In the genomic region with DNA sequence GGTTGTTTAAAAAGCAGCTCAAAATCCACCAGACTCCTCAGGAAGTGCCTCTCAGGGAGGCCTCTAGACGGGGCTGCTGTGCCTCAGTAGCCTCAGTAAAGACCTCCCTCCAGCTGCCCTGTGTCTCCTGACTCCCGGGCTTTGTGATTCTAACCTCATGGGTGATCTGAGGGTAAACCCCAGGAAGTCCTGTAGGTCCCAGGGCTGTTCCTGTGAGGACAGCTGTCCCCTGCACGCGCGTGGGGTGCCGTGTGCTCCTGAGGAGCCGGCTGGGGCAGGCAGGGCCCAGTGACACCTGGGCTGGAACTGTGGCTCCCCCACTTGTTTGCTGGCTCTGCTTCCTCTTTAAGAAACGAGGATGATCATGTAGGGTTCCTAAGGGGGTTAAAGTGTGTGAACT, we compare ENCODE assay signal across 7 cellular contexts.
DNase-seq lines count a peak whose midpoint lies in the region; ATAC-seq and TF ChIP-seq lines count a peak whose summit lies in the region.
"Not testable (repeated sequence)": the region's sequence is repeated elsewhere in the genome, so short reads cannot be mapped to it uniquely, and the experiment has no call there.

No MANE protein-coding gene starts in this region.

- peaks cover 14% of the 10 kb centered on the region; the same call in 1 of the 2 replicates for H3K4me1 ChIP-seq in MM.1S (ENCODE audit: low read length)
- H3K4me1 ChIP-seq in trophoblast cell (ENCODE audit: control insufficient read depth in 1 of 2, insufficient read depth in 2 of 2, low read length in 2 of 2) = not testable (repeated sequence)

- not testable (repeated sequence) for H2BK120ac ChIP-seq in trophoblast cell (ENCODE audit: insufficient read depth, low read length, poor library complexity)

- ATAC-seq in activated B cell treated with CpG ODN at 0.5 μM for 24 hours (ENCODE audit: low read depth) = peak; percentile 42

- peak overlapping the region; percentile 24 for H3K27ac Mint-ChIP-seq in activated B cell treated with CpG ODN at 0.5 μM for 24 hours
- H3K27ac Mint-ChIP-seq in activated naive CD4-positive, alpha-beta T cell treated with anti-CD3 and anti-CD28 coated beads, Interleukin-2, amount 50 U/mL, for 24 hours = peak overlapping the region; percentile 79
- peak overlapping the region; percentile 90 for H3K27ac Mint-ChIP-seq in dendritic cell treated with granulocyte-macrophage colony-stimulating factor and Interleukin-4, amounts not matched to agents 40 ng/mL and 50 ng/mL, for 4 days

- not testable (repeated sequence) for H3K4me3 ChIP-seq in MM.1S (ENCODE audit: low read length); trophoblast cell (ENCODE audit: low read depth, low read length)

- not testable (repeated sequence) for H3K18ac ChIP-seq in trophoblast cell (ENCODE audit: low read length)

- H3K27ac ChIP-seq in MM.1S (ENCODE audit: low read length) (peak overlapping the region; percentile 65; the same call in 1 of the 2 replicates), trophoblast cell (ENCODE audit: low read depth, low read length) (peak overlapping the region; percentile 37)

- H2AK5ac ChIP-seq in trophoblast cell (ENCODE audit: low read length) = not testable (repeated sequence)

- H4K91ac ChIP-seq in trophoblast cell (ENCODE audit: low read depth, low read length) = peak overlapping the region; percentile 4

- H4K8ac ChIP-seq in trophoblast cell (ENCODE audit: low read depth, low read length) = not testable (repeated sequence)

- H4K12ac ChIP-seq in trophoblast cell (ENCODE audit: low read depth, low read length) = not testable (repeated sequence)

- peaks cover 21% of the 10 kb centered on the region for H3K4me1 Mint-ChIP-seq in activated B cell treated with CpG ODN at 0.5 μM for 24 hours
- H3K4me1 Mint-ChIP-seq in activated naive CD4-positive, alpha-beta T cell treated with anti-CD3 and anti-CD28 coated beads, Interleukin-2, amount 50 U/mL, for 24 hours = peaks cover 11% of the 10 kb centered on the region
- peaks cover 33% of the 10 kb centered on the region for H3K4me1 Mint-ChIP-seq in dendritic cell treated with granulocyte-macrophage colony-stimulating factor and Interleukin-4, amounts not matched to agents 40 ng/mL and 50 ng/mL, for 4 days (ENCODE audit: low read depth)

- H3K27me3 Mint-ChIP-seq in activated B cell treated with CpG ODN at 0.5 μM for 24 hours; activated naive CD4-positive, alpha-beta T cell treated with anti-CD3 and anti-CD28 coated beads, Interleukin-2, amount 50 U/mL, for 24 hours; dendritic cell treated with granulocyte-macrophage colony-stimulating factor and Interleukin-4, amounts not matched to agents 40 ng/mL and 50 ng/mL, for 4 days: not testable (repeated sequence)

- H3K36me3 ChIP-seq in MM.1S (replicated peaks; ENCODE audit: insufficient read depth, low read length); trophoblast cell (ENCODE audit: control insufficient read depth in 1 of 2, insufficient read depth in 2 of 2, low read length in 2 of 2): not testable (repeated sequence)

- peak; percentile 34 for DNase-seq in EL
- DNase-seq in MM.1S = peak; percentile 40
- not testable (repeated sequence) for DNase-seq in activated B cell treated with CpG ODN at 0.5 μM for 24 hours, trophoblast cell
- DNase-seq in iris pigment epithelial cell (ENCODE audit: low read depth) = peak; percentile 14

- H3K9me3 Mint-ChIP-seq in activated B cell treated with CpG ODN at 0.5 μM for 24 hours; activated naive CD4-positive, alpha-beta T cell treated with anti-CD3 and anti-CD28 coated beads, Interleukin-2, amount 50 U/mL, for 24 hours; dendritic cell treated with granulocyte-macrophage colony-stimulating factor and Interleukin-4, amounts not matched to agents 40 ng/mL and 50 ng/mL, for 4 days: not testable (repeated sequence)

- intact Hi-C loops in activated B cell treated with CpG ODN at 0.5 μM for 24 hours (cut with micrococcal nuclease); dendritic cell treated with granulocyte-macrophage colony-stimulating factor and Interleukin-4, amounts not matched to agents 40 ng/mL and 50 ng/mL, for 4 days (cut with micrococcal nuclease): not testable (repeated sequence)

- H4K20me1 ChIP-seq in MM.1S (ENCODE audit: insufficient read depth, low read length) = not testable (repeated sequence)

- CTCF ChIA-PET in activated B cell treated with CpG ODN at 0.5 μM for 24 hours (lab: Charles Lee) = not testable (repeated sequence)

- no CpG with 5 or more reads among the region's 8 CpGs for WGBS in trophoblast cell (ENCODE audit: extremely low coverage, insufficient coverage, insufficient read length)

- H3K23ac ChIP-seq in trophoblast cell (ENCODE audit: low read length) = not testable (repeated sequence)

- not testable (repeated sequence) for H2BK12ac ChIP-seq in trophoblast cell (ENCODE audit: low read length)

- H2AFZ ChIP-seq in MM.1S (ENCODE audit: low read length); trophoblast cell (ENCODE audit: insufficient read depth, low read length, poor library complexity): not testable (repeated sequence)

- H3K9ac ChIP-seq in MM.1S (ENCODE audit: low read length) = 0 out of 2 replicates have a peak overlapping the region, but pooled peaks have one; percentile 16
- H3K9ac ChIP-seq in trophoblast cell (ENCODE audit: low read length) = not testable (repeated sequence)

- TF ChIP-seq CTCF in MM.1S (IDR thresholded peaks at IDR 0.05; ENCODE audit: low read length); activated B cell treated with CpG ODN at 0.5 μM for 24 hours (IDR thresholded peaks at IDR 0.05): not testable (repeated sequence)

- not testable (repeated sequence) for H3K4me3 Mint-ChIP-seq in activated B cell treated with CpG ODN at 0.5 μM for 24 hours; dendritic cell treated with granulocyte-macrophage colony-stimulating factor and Interleukin-4, amounts not matched to agents 40 ng/mL and 50 ng/mL, for 4 days
- peak overlapping the region; percentile 51 for H3K4me3 Mint-ChIP-seq in activated naive CD4-positive, alpha-beta T cell treated with anti-CD3 and anti-CD28 coated beads, Interleukin-2, amount 50 U/mL, for 24 hours

- not testable (repeated sequence) for H3K36me3 Mint-ChIP-seq in activated B cell treated with CpG ODN at 0.5 μM for 24 hours (ENCODE audit: low read depth); activated naive CD4-positive, alpha-beta T cell treated with anti-CD3 and anti-CD28 coated beads, Interleukin-2, amount 50 U/mL, for 24 hours; dendritic cell treated with granulocyte-macrophage colony-stimulating factor and Interleukin-4, amounts not matched to agents 40 ng/mL and 50 ng/mL, for 4 days (ENCODE audit: low read depth)

- H3K4me2 ChIP-seq in MM.1S (ENCODE audit: low read depth, low read length); trophoblast cell (ENCODE audit: low read length): not testable (repeated sequence)

- not testable (repeated sequence) for H3F3A ChIP-seq in MM.1S (ENCODE audit: insufficient read depth, low read length)

- H3K27me3 ChIP-seq in MM.1S (replicated peaks; ENCODE audit: insufficient read depth, low read length); trophoblast cell (ENCODE audit: insufficient read depth, low read length): not testable (repeated sequence)

- POLR2A ChIA-PET in activated B cell treated with CpG ODN at 0.5 μM for 24 hours (lab: Charles Lee) = not testable (repeated sequence)

- H3K9me2 ChIP-seq in MM.1S (replicated peaks; ENCODE audit: insufficient read depth, low read length) = not testable (repeated sequence)

- not testable (repeated sequence) for H2BK5ac ChIP-seq in trophoblast cell (ENCODE audit: low read depth, low read length, poor library complexity)

- not testable (repeated sequence) for H3K9me3 ChIP-seq in MM.1S (replicated peaks; ENCODE audit: insufficient read depth, low read length); trophoblast cell (ENCODE audit: insufficient read depth, low read depth, low read length)

- not testable (repeated sequence) for H3K79me1 ChIP-seq in trophoblast cell (ENCODE audit: low read length)

- not testable (repeated sequence) for H3K4ac ChIP-seq in trophoblast cell (ENCODE audit: low read depth, low read length)

- not testable (repeated sequence) for H3K14ac ChIP-seq in trophoblast cell (ENCODE audit: low read length)

- peaks cover 69% of the 10 kb centered on the region for H3K79me2 ChIP-seq in MM.1S (ENCODE audit: low read length)
- H3K79me2 ChIP-seq in trophoblast cell (ENCODE audit: control insufficient read depth, insufficient read depth, low read length, poor library complexity) = not testable (repeated sequence)

Comparison
In these comparisons a context has a peak if more than half of its experiments do, and no peak if none do; other contexts are left out.
1. H3K27ac Mint-ChIP-seq: peak in every context shown above with its lines; median percentile 90 in dendritic cell treated with granulocyte-macrophage colony-stimulating factor and Interleukin-4, amounts not matched to agents 40 ng/mL and 50 ng/mL, for 4 days; 79 in activated naive CD4-positive, alpha-beta T cell treated with anti-CD3 and anti-CD28 coated beads, Interleukin-2, amount 50 U/mL, for 24 hours; 24 in activated B cell treated with CpG ODN at 0.5 μM for 24 hours.